In genomic region chr22:23913661-23914353, GRCh38 we compare ENCODE assay signal across 8 cellular contexts. TPM values are rescaled to one million over a fixed set of nuclear protein-coding genes. Genes with fewer than 3 reads are reported as not detected.
DNase-seq lines count a peak whose midpoint lies in the region; TF ChIP-seq lines count a peak whose summit lies in the region.

No MANE protein-coding gene starts in this region.

- no peaks in the 10 kb centered on the region for H3K27me3 ChIP-seq in effector memory CD4-positive, alpha-beta T cell (replicated peaks; ENCODE audit: control insufficient read depth, insufficient read depth, low read length, poor library complexity, severe bottlenecking)

- H3K9me3 ChIP-seq in effector memory CD4-positive, alpha-beta T cell (ENCODE audit: control insufficient read depth, low read length), result no peaks in the 10 kb centered on the region

- H3K36me3 ChIP-seq in effector memory CD4-positive, alpha-beta T cell (ENCODE audit: control insufficient read depth, insufficient read depth, low read length), result no peaks in the 10 kb centered on the region

- H3K4me3 ChIP-seq in effector memory CD4-positive, alpha-beta T cell (ENCODE audit: insufficient read depth, low read depth, low read length, poor library complexity, severe bottlenecking), result peak overlapping the region; percentile 70

- peak overlapping the region; percentile 80 for H3K27ac ChIP-seq in effector memory CD4-positive, alpha-beta T cell (ENCODE audit: insufficient read depth, low read length, poor library complexity, severe bottlenecking)

- peaks cover 6% of the 10 kb centered on the region for H3K4me1 ChIP-seq in effector memory CD4-positive, alpha-beta T cell (ENCODE audit: control insufficient read depth, insufficient read depth, low read length, poor library complexity, severe bottlenecking)

- peak; percentile 99 for DNase-seq in CMK (ENCODE audit: low read depth)
- DNase-seq in GM20000 (ENCODE audit: low spot score), result peak; percentile 96
- DNase-seq in HS-5 (ENCODE audit: low read depth), result peak; percentile 88
- peak; percentile 90 for DNase-seq in NK-92 (lab: John Stamatoyannopoulos, UW; ENCODE audit: unreplicated experiment)
- peak; percentile 98 for DNase-seq in activated CD8-positive, alpha-beta memory T cell treated with anti-CD3 and anti-CD28 coated beads for 4 hours (ENCODE audit: low read depth in 2 of 2)
- DNase-seq in effector memory CD4-positive, alpha-beta T cell, result peak; percentile 95 to 97 (median 95)
- DNase-seq in lung microvascular endothelial cell (ENCODE audit: low read depth in 2 of 2), result peak; percentile 99
- DNase-seq in stimulated activated CD4-positive, alpha-beta T cell treated with anti-CD3 and anti-CD28 coated beads, TNF-alpha, amount 100 ng/mL, for 4 hours (ENCODE audit: low read depth in 3 of 3), result peak; percentile 99

- TF ChIP-seq CTCF in GM20000 (IDR thresholded peaks at IDR 0.05; ENCODE audit: extremely low read depth, missing control alignments), result no peak

RNA-seq across cellular contexts. Expression of gene MIF, which starts 19.6 kb away (rescaled TPM):
- 331 and 355 TPM in 2 replicates for total RNA-seq in lung microvascular endothelial cell

RNA-seq across cellular contexts. Expression of gene GSTT2B, which starts 47.2 kb away (rescaled TPM):
- total RNA-seq in lung microvascular endothelial cell, result 0.65 and 4.0 TPM in 2 replicates

RNA-seq across cellular contexts. Expression of gene DDTL, which starts 52.9 kb away (rescaled TPM):
- total RNA-seq in lung microvascular endothelial cell, result 4.4 and 6.5 TPM in 2 replicates

RNA-seq across cellular contexts. Expression of gene SLC2A11, which starts 56.1 kb away (rescaled TPM):
- 4.0 and 4.4 TPM in 2 replicates for total RNA-seq in lung microvascular endothelial cell

Comparison
In these comparisons a context has a peak if more than half of its experiments do, and no peak if none do; other contexts are left out.
1. Peak in every context shown above with its lines: DNase-seq, H3K4me3 ChIP-seq and H3K27ac ChIP-seq.